ENCODE assay signal across 16 cellular contexts in the genomic region with DNA sequence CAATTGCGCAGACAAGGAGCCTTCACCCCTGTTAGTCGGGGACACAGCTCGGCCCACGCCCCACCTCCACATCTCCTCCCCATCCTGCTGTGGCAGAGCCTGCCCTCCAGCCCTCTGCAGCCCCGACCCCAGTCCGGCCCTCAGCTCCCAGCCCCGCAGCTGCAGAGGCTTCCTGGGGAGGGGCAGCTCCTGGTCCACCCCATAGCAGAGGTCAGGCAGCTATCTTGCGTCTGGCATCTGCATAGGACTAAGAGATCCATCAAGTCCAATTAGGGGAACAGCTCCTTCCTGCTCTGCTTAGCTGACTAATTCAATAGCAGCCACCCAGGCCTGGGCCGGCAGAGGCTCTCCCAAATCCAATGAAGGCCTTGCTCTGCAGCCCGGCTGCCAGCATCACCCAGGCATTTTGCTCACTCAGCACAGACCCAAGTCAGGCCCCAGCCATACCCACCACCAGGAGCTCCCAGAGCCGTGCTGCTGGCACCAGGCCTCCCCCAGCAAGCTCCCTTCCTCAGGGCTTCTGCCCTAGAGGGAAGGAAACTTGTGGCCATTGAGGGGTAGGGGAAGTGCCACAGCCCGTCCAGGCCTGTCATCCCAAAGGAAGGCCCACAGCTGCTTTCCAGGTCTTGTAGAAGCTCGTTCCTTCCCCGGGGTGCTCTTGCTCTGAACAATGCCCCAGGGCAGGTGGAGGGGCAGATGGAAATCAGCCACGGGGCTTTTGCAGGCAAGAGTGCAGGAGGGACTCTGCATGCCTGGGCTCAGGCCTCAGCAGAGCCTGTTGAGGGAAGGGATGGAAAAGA.
DNase-seq lines count a peak whose midpoint lies in the region; ATAC-seq and TF ChIP-seq lines count a peak whose summit lies in the region.
"Had no signal": no experiment of that assay in that cellular context is flagged by ENCODE, and none has a peak within 500 bp of the region (broad histone marks: within the 10 kb centered on the region; RNA-seq: fewer than 3 reads in every experiment).

No MANE protein-coding gene starts in this region.

- H3K4me1 Mint-ChIP-seq in natural killer cell treated with Interleukin-12 subunit alpha and Interleukin-12 subunit beta and Interleukin-15 and Interleukin-18, amount 100 ng/mL, for 72 hours (ENCODE audit: low read depth in 2 of 2): no peaks in the 10 kb centered on the region

- no peaks in the 10 kb centered on the region for H3K27me3 ChIP-seq in BE2C

- ATAC-seq in natural killer cell treated with Interleukin-12 subunit alpha and Interleukin-12 subunit beta and Interleukin-15 and Interleukin-18, amount 100 ng/mL, for 72 hours: peak; percentile 8 to 25
- no peak for ATAC-seq in HG02870 (IDR thresholded peaks at IDR 0.05; ENCODE audit: unreplicated experiment)

- no peaks in the 10 kb centered on the region for H3K36me3 Mint-ChIP-seq in natural killer cell treated with Interleukin-12 subunit alpha and Interleukin-12 subunit beta and Interleukin-15 and Interleukin-18, amount 100 ng/mL, for 72 hours

- H3K4me3 ChIP-seq in BE2C (ENCODE audit: low read depth, low read length) (no peak overlapping the region), coronary artery (no peak overlapping the region)
- H3K4me3 ChIP-seq: tibial artery had no signal

- H3K36me3 ChIP-seq in BE2C: no peaks in the 10 kb centered on the region
- H3K36me3 ChIP-seq: tibial artery had no signal

- TF ChIP-seq CTCF in BE2C (IDR thresholded peaks at IDR 0.05; ENCODE audit: low read depth, low read length): peak; percentile 52
- TF ChIP-seq CTCF in coronary artery (IDR thresholded peaks at IDR 0.05): no peak

- H3K9me3 ChIP-seq in BE2C: no peaks in the 10 kb centered on the region
- H3K9me3 ChIP-seq: tibial artery had no signal

- DNase-seq in BE2C (peak; percentile 95), Kasumi-1 (lab: John Stamatoyannopoulos, UW) (peak; percentile 77 to 80), coronary artery (ENCODE audit: low spot score) (peak; percentile 67), NCI-H69 (lab: John Stamatoyannopoulos, UW) (no peak), OCI-M1 (lab: John Stamatoyannopoulos, UW) (no peak)
- peak; percentile 38 for DNase-seq in natural killer cell treated with Interleukin-12 subunit alpha and Interleukin-12 subunit beta and Interleukin-15 and Interleukin-18, amount 100 ng/mL, for 72 hours (ENCODE audit: low spot score)
- DNase-seq in effector CD8-positive, alpha-beta T cell (lab: John Stamatoyannopoulos, UW): no peak
- DNase-seq: AML-193, amniotic stem cell, HCEC 1CT, mesenchymal stem cell, NCI-H2081, SHP77 had no signal

- H3K27ac Mint-ChIP-seq in natural killer cell treated with Interleukin-12 subunit alpha and Interleukin-12 subunit beta and Interleukin-15 and Interleukin-18, amount 100 ng/mL, for 72 hours: no peak overlapping the region

- H3K4me3 Mint-ChIP-seq in natural killer cell treated with Interleukin-12 subunit alpha and Interleukin-12 subunit beta and Interleukin-15 and Interleukin-18, amount 100 ng/mL, for 72 hours: no peak overlapping the region

- no peaks in the 10 kb centered on the region for H3K9me3 Mint-ChIP-seq in natural killer cell treated with Interleukin-12 subunit alpha and Interleukin-12 subunit beta and Interleukin-15 and Interleukin-18, amount 100 ng/mL, for 72 hours

- no peak overlapping the region for H3K27ac ChIP-seq in coronary artery
- H3K27ac ChIP-seq: parathyroid adenoma, tibial artery had no signal

- peaks cover 49% of the 10 kb centered on the region for H3K4me1 ChIP-seq in BE2C
- H3K4me1 ChIP-seq: parathyroid adenoma, tibial artery had no signal

- peaks cover 6 to 20% of the 10 kb centered on the region in 2 donors for H3K27me3 Mint-ChIP-seq in natural killer cell treated with Interleukin-12 subunit alpha and Interleukin-12 subunit beta and Interleukin-15 and Interleukin-18, amount 100 ng/mL, for 72 hours

Comparison
In these comparisons a context has a peak if more than half of its experiments do, and no peak if none do; other contexts are left out.
1. DNase-seq: peak in BE2C (single experiment), Kasumi-1 (2 of 2), coronary artery (single experiment) and natural killer cell treated with Interleukin-12 subunit alpha and Interleukin-12 subunit beta and Interleukin-15 and Interleukin-18, amount 100 ng/mL, for 72 hours (single experiment); none in NCI-H69 (single experiment), effector CD8-positive, alpha-beta T cell (single experiment) and OCI-M1 (single experiment).